ENCODE assay signal across 14 cellular contexts in genomic region chr10:124079864-124080263, GRCh38.
"Had no signal": no experiment of that assay in that cellular context is flagged by ENCODE, and none has a peak within 500 bp of the region (broad histone marks: within the 10 kb centered on the region; RNA-seq: fewer than 3 reads in every experiment).

No MANE protein-coding gene starts in this region.

- H3K36me3 ChIP-seq: heart left ventricle, upper lobe of left lung had no signal

- H3K36me3 Mint-ChIP-seq: activated naive CD8-positive, alpha-beta T cell treated with anti-CD3 and anti-CD28 coated beads, Interleukin-2, amount 10 ng/mL, durations not matched to agents 7 days and 5 days had no signal

- DNase-seq: activated CD4-positive, alpha-beta memory T cell treated with anti-CD3 and anti-CD28 coated beads, Interleukin-2, amount 10 ng/mL, durations not matched to agents 7 days and 5 days; activated CD4-positive, CD25-positive, alpha-beta regulatory T cell treated with anti-CD3 and anti-CD28 coated beads, Interleukin-2, amount 50 U/mL, for 72 hours; activated gamma-delta T cell treated with Interleukin-2 at 50 U/mL for 16 hours; activated naive CD8-positive, alpha-beta T cell treated with anti-CD3 and anti-CD28 coated beads, Interleukin-2, amount 10 ng/mL, durations not matched to agents 7 days and 5 days; activated T-cell treated with anti-CD3 and anti-CD28 coated beads, Interleukin-2, amount 50 U/mL, for 48 hours; anterior cingulate cortex; cerebellar nuclear complex; foreskin fibroblast; heart left ventricle; small intestine; substantia nigra; upper lobe of left lung had no signal

- H3K27ac ChIP-seq: parathyroid adenoma, upper lobe of left lung had no signal

- H3K4me1 ChIP-seq: parathyroid adenoma had no signal

- H3K4me3 ChIP-seq: heart left ventricle, upper lobe of left lung had no signal

- H3K9me3 ChIP-seq: heart left ventricle, upper lobe of left lung had no signal

- H3K27me3 ChIP-seq: heart left ventricle, upper lobe of left lung had no signal

- H3K9ac ChIP-seq: parathyroid adenoma had no signal

- ATAC-seq: esophagus mucosa, heart left ventricle had no signal

- H3K9me3 Mint-ChIP-seq: activated CD4-positive, alpha-beta memory T cell treated with anti-CD3 and anti-CD28 coated beads, Interleukin-2, amount 10 ng/mL, durations not matched to agents 7 days and 5 days; activated naive CD8-positive, alpha-beta T cell treated with anti-CD3 and anti-CD28 coated beads, Interleukin-2, amount 10 ng/mL, durations not matched to agents 7 days and 5 days had no signal

- H2AFZ ChIP-seq: parathyroid adenoma had no signal

- H3K4me3 Mint-ChIP-seq: activated CD4-positive, alpha-beta memory T cell treated with anti-CD3 and anti-CD28 coated beads, Interleukin-2, amount 10 ng/mL, durations not matched to agents 7 days and 5 days; activated naive CD8-positive, alpha-beta T cell treated with anti-CD3 and anti-CD28 coated beads, Interleukin-2, amount 10 ng/mL, durations not matched to agents 7 days and 5 days had no signal

- H3K27ac Mint-ChIP-seq: activated CD4-positive, alpha-beta memory T cell treated with anti-CD3 and anti-CD28 coated beads, Interleukin-2, amount 10 ng/mL, durations not matched to agents 7 days and 5 days; activated naive CD8-positive, alpha-beta T cell treated with anti-CD3 and anti-CD28 coated beads, Interleukin-2, amount 10 ng/mL, durations not matched to agents 7 days and 5 days had no signal

- H3K27me3 Mint-ChIP-seq: activated CD4-positive, alpha-beta memory T cell treated with anti-CD3 and anti-CD28 coated beads, Interleukin-2, amount 10 ng/mL, durations not matched to agents 7 days and 5 days had no signal

- H3K79me2 ChIP-seq: parathyroid adenoma had no signal
